8 cellular contexts compared by ENCODE assay signal in genomic region chr5:109410389-109411174, GRCh38. TPM values are rescaled to one million over a fixed set of nuclear protein-coding genes. Genes with fewer than 3 reads are reported as not detected.
DNase-seq lines count a peak whose midpoint lies in the region; ATAC-seq and TF ChIP-seq lines count a peak whose summit lies in the region.

No MANE protein-coding gene starts in this region.

- peak overlapping the region; percentile 67 for H3K4me2 ChIP-seq in neuronal stem cell (ENCODE audit: insufficient read depth, low read length, poor library complexity, severe bottlenecking)

- H2AK5ac ChIP-seq in neuronal stem cell (ENCODE audit: low read depth, low read length) = no peak overlapping the region

- H3K4me3 ChIP-seq in neuronal stem cell (ENCODE audit: low read length in 2 of 2) = peak overlapping the region; percentile 52 to 79
- H3K4me3 ChIP-seq in upper lobe of left lung = peak overlapping the region; percentile 39 to 90 (median 70)

- CTCF ChIA-PET in RWPE1 (lab: Yijun Ruan, JAX) = interaction anchor here (0.5 kb wide), 1 partner anchor 490 kb away, joined by 3 read pairs; no protein-coding TSS in a partner anchor

- H2AFZ ChIP-seq in neuronal stem cell (ENCODE audit: low read length) = peak overlapping the region; percentile 69

- peak overlapping the region; percentile 65 for H3K18ac ChIP-seq in neuronal stem cell (ENCODE audit: low read length)

- no peak overlapping the region for H2BK15ac ChIP-seq in neuronal stem cell (ENCODE audit: low read length)

- H3K27me3 ChIP-seq in neuronal stem cell (ENCODE audit: control insufficient read depth in 3 of 3, insufficient read depth in 3 of 3, low read depth in 1 of 3, low read length in 3 of 3) = no peaks in the 10 kb centered on the region
- H3K27me3 ChIP-seq in upper lobe of left lung = no peaks in the 10 kb centered on the region

- peak; percentile 82 for DNase-seq in Ammon's horn (ENCODE audit: low spot score)
- DNase-seq in RWPE1 (ENCODE audit: low spot score) = peak; percentile 60
- DNase-seq in activated naive CD4-positive, alpha-beta T cell treated with anti-CD3 and anti-CD28 coated beads, Interleukin-2, amount 50 U/mL, for 16 hours = peak; percentile 30
- DNase-seq in germinal center (ENCODE audit: low spot score) = peak; percentile 14
- DNase-seq in neuronal stem cell (ENCODE audit: low spot score) = peak; percentile 79
- peak in 1 of 2 donors; percentile 81 for DNase-seq in upper lobe of left lung

- H3K36me3 ChIP-seq in neuronal stem cell (replicated peaks in 1 of 2; ENCODE audit: control insufficient read depth in 2 of 2, insufficient read depth in 2 of 2, low read length in 2 of 2) (no peaks in the 10 kb centered on the region), upper lobe of left lung (no peaks in the 10 kb centered on the region)

- H3K4me1 ChIP-seq in neuronal stem cell (ENCODE audit: control insufficient read depth in 2 of 2, insufficient read depth in 1 of 2, low read depth in 1 of 2, low read length in 2 of 2) (peaks cover 6 to 12% of the 10 kb centered on the region in 2 donors), upper lobe of left lung (peaks cover 14 to 44% (median 26%) of the 10 kb centered on the region in 4 donors)

- peak; percentile 22 for ATAC-seq in GM19023 (IDR thresholded peaks at IDR 0.05; ENCODE audit: unreplicated experiment)
- peak; percentile 2 for ATAC-seq in HG03558 (IDR thresholded peaks at IDR 0.05; ENCODE audit: extremely low read depth, unreplicated experiment)
- ATAC-seq in upper lobe of left lung (ENCODE audit: low FRiP score in 2 of 2) = peak; percentile 71 to 85

- H3K23ac ChIP-seq in neuronal stem cell (ENCODE audit: low read depth, low read length, poor library complexity) = no peak overlapping the region

- H2BK5ac ChIP-seq in neuronal stem cell (ENCODE audit: low read length) = no peak overlapping the region

- TF ChIP-seq EP300 in upper lobe of left lung (IDR thresholded peaks at IDR 0.05) = no peak

- no peak overlapping the region for H4K8ac ChIP-seq in neuronal stem cell (ENCODE audit: low read depth, low read length)

- no peak overlapping the region for H4K91ac ChIP-seq in neuronal stem cell (ENCODE audit: low read depth, low read length, poor library complexity)

- no CpG with 5 or more reads among the region's 26 CpGs for WGBS in neuronal stem cell (ENCODE audit: extremely low coverage in 2 of 2, insufficient read length in 2 of 2, insufficient replicate concordance in 1 of 2), 2 donors
- WGBS in upper lobe of left lung, 2 donors = 1 to 2% methylated on average over 26 of the region's 26 CpGs

- H3K4ac ChIP-seq in neuronal stem cell (ENCODE audit: low read length) = no peak overlapping the region

- H3K9me3 ChIP-seq in neuronal stem cell (replicated peaks in 1 of 2; ENCODE audit: control insufficient read depth in 2 of 2, insufficient read depth in 1 of 2, low read depth in 1 of 2, low read length in 2 of 2) (peaks cover 2 to 23% of the 10 kb centered on the region in 2 donors), upper lobe of left lung (no peaks in the 10 kb centered on the region)

- peak overlapping the region; percentile 100 for H3K27ac ChIP-seq in RWPE1
- H3K27ac ChIP-seq in neuronal stem cell (replicated peaks; ENCODE audit: low read length) = peak overlapping the region; percentile 100
- peak overlapping the region; percentile 99 for H3K27ac ChIP-seq in upper lobe of left lung

- TF ChIP-seq POLR2A in upper lobe of left lung (IDR thresholded peaks at IDR 0.05) = peak in 3 of 4 donors; percentile 40 to 57 (median 48)

- no peak overlapping the region for H2BK120ac ChIP-seq in neuronal stem cell (ENCODE audit: low read depth, low read length)

- POLR2A ChIA-PET in RWPE1 (lab: Yijun Ruan, JAX; ENCODE audit: low non-redundant PET) = interaction anchor here (0.5 to 1.2 kb wide), 2 partner anchors 12 to 757 kb away, joined by 3 to 5 read pairs; no protein-coding TSS in a partner anchor

- TF ChIP-seq CTCF in RWPE1 (conservative IDR thresholded peaks at IDR 0.05; ENCODE audit: low read depth) (no peak), upper lobe of left lung (IDR thresholded peaks at IDR 0.05) (peak in 1 of 6 experiments; percentile 3)

- no peak overlapping the region for H3K9ac ChIP-seq in neuronal stem cell (ENCODE audit: low read depth, low read length, poor library complexity)

- H3K79me1 ChIP-seq in neuronal stem cell (ENCODE audit: low read depth, low read length) = peaks cover 2% of the 10 kb centered on the region

- H3K14ac ChIP-seq in neuronal stem cell (ENCODE audit: low read length) = no peak overlapping the region

- no peak overlapping the region for H2BK12ac ChIP-seq in neuronal stem cell (ENCODE audit: low read length)

RNA-seq across cellular contexts. Expression of gene PJA2, which starts 0.8 kb away (rescaled TPM):
- polyA plus RNA-seq in neuronal stem cell (2013, experiment 1 of 2) = 50.4 TPM
- polyA plus RNA-seq in neuronal stem cell (2013, experiment 2 of 2) = 51.3 TPM
- 100 to 1,000 TPM in 1 of 6 donors, 10 to 100 TPM in 5; 38.0 to 114 (median 78.0) TPM for total RNA-seq in upper lobe of left lung

Comparison
In these comparisons a context has a peak if more than half of its experiments do, and no peak if none do; other contexts are left out.
1. ATAC-seq: peak in every context shown above with its lines; median percentile 78 in upper lobe of left lung; 22 in GM19023; 2 in HG03558.